Comparison of ENCODE assay signal across 32 cellular contexts in the genomic region with DNA sequence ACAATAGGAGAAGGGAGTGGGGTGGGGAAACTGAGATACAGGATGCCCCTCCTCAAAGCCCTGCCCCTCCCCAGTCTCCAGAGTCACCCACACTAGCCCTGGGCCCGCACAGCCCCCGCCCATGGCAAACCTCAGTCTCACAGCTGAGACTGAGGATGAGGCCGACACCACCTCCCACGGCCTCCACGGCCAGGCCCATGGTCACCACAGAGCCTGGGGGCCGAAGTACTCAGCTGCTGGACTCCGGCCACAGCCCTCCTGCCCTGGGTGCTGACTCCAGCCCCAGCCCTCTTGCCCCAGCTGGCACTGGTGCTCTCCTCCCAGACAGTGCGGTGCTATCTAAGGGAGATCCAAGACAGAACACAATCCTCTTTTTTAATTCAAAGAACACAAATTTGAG.
"Had no signal": no experiment of that assay in that cellular context is flagged by ENCODE, and none has a peak within 500 bp of the region (broad histone marks: within the 10 kb centered on the region; RNA-seq: fewer than 3 reads in every experiment).

No MANE protein-coding gene starts in this region.

- H3K4me3 ChIP-seq: ascending aorta, breast epithelium, cardiac muscle cell, colonic mucosa, esophagus squamous epithelium, gastroesophageal sphincter had no signal

- H3K27ac ChIP-seq: ascending aorta, breast epithelium, cardiac muscle cell, colonic mucosa, epithelial cell of prostate, esophagus squamous epithelium, gastroesophageal sphincter had no signal

- H3K9me3 Mint-ChIP-seq: activated CD4-positive, alpha-beta memory T cell treated with anti-CD3 and anti-CD28 coated beads, Interleukin-2, amount 10 ng/mL, durations not matched to agents 7 days and 5 days; activated CD4-positive, alpha-beta T cell treated with anti-CD3 and anti-CD28 coated beads, Interleukin-2, amount 10 ng/mL, durations not matched to agents 24 days and 14 days; activated naive CD4-positive, alpha-beta T cell treated with anti-CD3 and anti-CD28 coated beads, Interleukin-2, amount 10 ng/mL, durations not matched to agents 7 days and 5 days; activated naive CD4-positive, alpha-beta T cell treated with anti-CD3 and anti-CD28 coated beads, Interleukin-2, amount 50 U/mL, for 72 hours; activated naive CD8-positive, alpha-beta T cell treated with anti-CD3 and anti-CD28 coated beads, Interleukin-2, amount 10 ng/mL, durations not matched to agents 7 days and 5 days; activated T-cell treated with anti-CD3 and anti-CD28 coated beads, Interleukin-2, amount 50 U/mL, for 24 hours; activated T-cell treated with anti-CD3 and anti-CD28 coated beads, Interleukin-2, amount 50 U/mL, for 72 hours; T-helper 2 cell treated with Interferon-gamma antibody and Interleukin-4, amounts not matched to agents 5 μg/mL and 100 μg/mL, for 36 hours had no signal

- H3K36me3 Mint-ChIP-seq: activated naive CD4-positive, alpha-beta T cell treated with anti-CD3 and anti-CD28 coated beads, Interleukin-2, amount 10 ng/mL, durations not matched to agents 7 days and 5 days; activated naive CD4-positive, alpha-beta T cell treated with anti-CD3 and anti-CD28 coated beads, Interleukin-2, amount 50 U/mL, for 72 hours; activated naive CD8-positive, alpha-beta T cell treated with anti-CD3 and anti-CD28 coated beads, Interleukin-2, amount 10 ng/mL, durations not matched to agents 7 days and 5 days; brain had no signal

- H3K27me3 Mint-ChIP-seq: activated CD4-positive, alpha-beta memory T cell treated with anti-CD3 and anti-CD28 coated beads, Interleukin-2, amount 10 ng/mL, durations not matched to agents 7 days and 5 days; activated CD4-positive, alpha-beta T cell treated with anti-CD3 and anti-CD28 coated beads, Interleukin-2, amount 10 ng/mL, durations not matched to agents 24 days and 14 days; activated naive CD8-positive, alpha-beta T cell treated with anti-CD3 and anti-CD28 coated beads, Interleukin-2, amount 10 ng/mL, durations not matched to agents 7 days and 5 days; brain had no signal

- H3K4me1 ChIP-seq: breast epithelium, colonic mucosa, gastroesophageal sphincter had no signal

- H3K27me3 ChIP-seq: ascending aorta, breast epithelium, cardiac muscle cell, colonic mucosa, esophagus squamous epithelium had no signal

- H3K27ac Mint-ChIP-seq: activated CD4-positive, alpha-beta memory T cell treated with anti-CD3 and anti-CD28 coated beads, Interleukin-2, amount 10 ng/mL, durations not matched to agents 7 days and 5 days; activated CD4-positive, alpha-beta T cell treated with anti-CD3 and anti-CD28 coated beads for 36 hours; activated CD4-positive, alpha-beta T cell treated with anti-CD3 and anti-CD28 coated beads, Interleukin-2, amount 10 ng/mL, durations not matched to agents 24 days and 14 days; activated naive CD4-positive, alpha-beta T cell treated with anti-CD3 and anti-CD28 coated beads, Interleukin-2, amount 10 ng/mL, durations not matched to agents 7 days and 5 days; activated naive CD8-positive, alpha-beta T cell treated with anti-CD3 and anti-CD28 coated beads, Interleukin-2, amount 10 ng/mL, durations not matched to agents 7 days and 5 days; activated T-cell treated with anti-CD3 and anti-CD28 coated beads, Interleukin-2, amount 50 U/mL, for 24 hours; activated T-cell treated with anti-CD3 and anti-CD28 coated beads, Interleukin-2, amount 50 U/mL, for 72 hours; T-helper 17 cell; T-helper 2 cell treated with Interferon-gamma antibody and Interleukin-4, amounts not matched to agents 5 μg/mL and 100 μg/mL, for 36 hours had no signal

- ATAC-seq: activated CD4-positive, alpha-beta T cell treated with anti-CD3 and anti-CD28 coated beads for 36 hours; activated naive CD4-positive, alpha-beta T cell treated with anti-CD3 and anti-CD28 coated beads, Interleukin-2, amount 50 U/mL, for 72 hours; activated T-cell treated with anti-CD3 and anti-CD28 coated beads, Interleukin-2, amount 50 U/mL, for 72 hours; gastroesophageal sphincter; T-helper 17 cell had no signal

- FAIRE-seq: endometrium, endothelial cell of umbilical vein had no signal

- DNase-seq: activated CD4-positive, alpha-beta memory T cell treated with anti-CD3 and anti-CD28 coated beads, Interleukin-2, amount 10 ng/mL, durations not matched to agents 7 days and 5 days; activated CD4-positive, alpha-beta T cell treated with anti-CD3 and anti-CD28 coated beads for 36 hours; activated CD4-positive, alpha-beta T cell treated with anti-CD3 and anti-CD28 coated beads, Interleukin-2, amount 10 ng/mL, durations not matched to agents 24 days and 14 days; activated CD4-positive, CD25-positive, alpha-beta regulatory T cell; activated CD4-positive, CD25-positive, alpha-beta regulatory T cell treated with anti-CD3 and anti-CD28 coated beads, Interleukin-2, amount 50 U/mL, for 72 hours; activated CD8-positive, alpha-beta memory T cell treated with anti-CD3 and anti-CD28 coated beads, Interleukin-2, amount 50 U/mL, for 48 hours; activated gamma-delta T cell; activated naive CD4-positive, alpha-beta T cell; activated naive CD4-positive, alpha-beta T cell treated with anti-CD3 and anti-CD28 coated beads, Interleukin-2, amount 10 ng/mL, durations not matched to agents 7 days and 5 days; activated naive CD8-positive, alpha-beta T cell treated with anti-CD3 and anti-CD28 coated beads, Interleukin-2, amount 10 ng/mL, durations not matched to agents 7 days and 5 days; activated T-cell treated with anti-CD3 and anti-CD28 coated beads for 4 hours; activated T-cell treated with anti-CD3 and anti-CD28 coated beads, Interleukin-2, amount 50 U/mL, for 24 hours; activated T-cell treated with anti-CD3 and anti-CD28 coated beads, Interleukin-2, amount 50 U/mL, for 72 hours; central memory CD4-positive, alpha-beta T cell; cerebellar nuclear complex; colonic mucosa; effector CD8-positive, alpha-beta T cell; esophagus squamous epithelium; foreskin melanocyte; T-helper 1 cell; T-helper 17 cell; T1000 had no signal

- H3K9me3 ChIP-seq: ascending aorta, breast epithelium, colonic mucosa, esophagus squamous epithelium, gastroesophageal sphincter had no signal

- H3K36me3 ChIP-seq: ascending aorta, breast epithelium, cardiac muscle cell, colonic mucosa, esophagus squamous epithelium, gastroesophageal sphincter had no signal

- H3K4me3 Mint-ChIP-seq: activated CD4-positive, alpha-beta memory T cell treated with anti-CD3 and anti-CD28 coated beads, Interleukin-2, amount 10 ng/mL, durations not matched to agents 7 days and 5 days; activated CD4-positive, alpha-beta T cell treated with anti-CD3 and anti-CD28 coated beads for 36 hours; activated CD4-positive, alpha-beta T cell treated with anti-CD3 and anti-CD28 coated beads, Interleukin-2, amount 10 ng/mL, durations not matched to agents 24 days and 14 days; activated naive CD4-positive, alpha-beta T cell treated with anti-CD3 and anti-CD28 coated beads, Interleukin-2, amount 10 ng/mL, durations not matched to agents 7 days and 5 days; activated naive CD8-positive, alpha-beta T cell treated with anti-CD3 and anti-CD28 coated beads, Interleukin-2, amount 10 ng/mL, durations not matched to agents 7 days and 5 days; activated T-cell treated with anti-CD3 and anti-CD28 coated beads, Interleukin-2, amount 50 U/mL, for 24 hours; activated T-cell treated with anti-CD3 and anti-CD28 coated beads, Interleukin-2, amount 50 U/mL, for 72 hours; brain; T-helper 17 cell; T-helper 2 cell treated with Interferon-gamma antibody and Interleukin-4, amounts not matched to agents 5 μg/mL and 100 μg/mL, for 36 hours had no signal

- H3K4me1 Mint-ChIP-seq: activated CD4-positive, alpha-beta memory T cell treated with anti-CD3 and anti-CD28 coated beads, Interleukin-2, amount 10 ng/mL, durations not matched to agents 7 days and 5 days; activated CD4-positive, alpha-beta T cell treated with anti-CD3 and anti-CD28 coated beads for 36 hours; activated CD4-positive, alpha-beta T cell treated with anti-CD3 and anti-CD28 coated beads, Interleukin-2, amount 10 ng/mL, durations not matched to agents 24 days and 14 days; activated naive CD4-positive, alpha-beta T cell treated with anti-CD3 and anti-CD28 coated beads, Interleukin-2, amount 10 ng/mL, durations not matched to agents 7 days and 5 days; activated naive CD8-positive, alpha-beta T cell treated with anti-CD3 and anti-CD28 coated beads, Interleukin-2, amount 10 ng/mL, durations not matched to agents 7 days and 5 days had no signal
